18 cellular contexts compared by ENCODE assay signal in the genomic region with DNA sequence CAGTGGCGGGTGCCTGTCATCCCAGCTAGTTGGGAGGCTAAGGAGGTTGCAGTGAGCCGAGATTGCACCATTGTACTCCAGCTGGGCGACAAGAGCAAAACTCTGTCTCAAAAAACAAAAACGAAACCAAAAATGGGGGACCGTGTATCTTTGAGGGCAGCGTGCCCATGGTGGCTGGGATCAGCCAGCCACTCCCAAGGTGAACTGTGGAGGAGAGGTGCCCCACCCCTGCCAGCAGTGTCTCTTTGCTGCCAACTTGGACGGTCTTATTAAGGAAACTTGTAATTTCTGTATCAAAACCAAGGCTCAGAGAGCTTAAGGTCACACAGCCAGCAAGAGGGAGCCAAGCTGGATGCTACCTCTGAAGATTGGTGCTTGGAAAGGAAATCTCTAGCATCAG.
DNase-seq lines count a peak whose midpoint lies in the region; ATAC-seq and TF ChIP-seq lines count a peak whose summit lies in the region.
"Had no signal": no experiment of that assay in that cellular context is flagged by ENCODE, and none has a peak within 500 bp of the region (broad histone marks: within the 10 kb centered on the region; RNA-seq: fewer than 3 reads in every experiment).

No MANE protein-coding gene starts in this region.

- H3K27me3 ChIP-seq in MM.1S (replicated peaks; ENCODE audit: insufficient read depth, low read length) (no peaks in the 10 kb centered on the region), colonic mucosa (no peaks in the 10 kb centered on the region)
- H3K27me3 ChIP-seq: BE2C, SJSA1 had no signal

- peaks cover 5% of the 10 kb centered on the region for H3K27me3 Mint-ChIP-seq in activated CD8-positive, alpha-beta memory T cell treated with anti-CD3 and anti-CD28 coated beads, Interleukin-2, amount 10 ng/mL, durations not matched to agents 7 days and 5 days
- H3K27me3 Mint-ChIP-seq: CD4-positive, alpha-beta T cell had no signal

- DNase-seq in activated CD8-positive, alpha-beta memory T cell treated with anti-CD3 and anti-CD28 coated beads, Interleukin-2, amount 10 ng/mL, durations not matched to agents 7 days and 5 days, result no peak
- no peak for DNase-seq in activated CD8-positive, alpha-beta memory T cell treated with anti-CD3 and anti-CD28 coated beads, Interleukin-2, amount 50 U/mL, for 48 hours
- DNase-seq in MM.1S (peak; percentile 38), colonic mucosa (peak; percentile 24), midbrain (lab: John Stamatoyannopoulos, UW) (no peak), NCI-H345 (lab: John Stamatoyannopoulos, UW) (no peak)
- DNase-seq in stimulated activated effector memory CD8-positive, alpha-beta T cell treated with anti-CD3 and anti-CD28 coated beads, Interleukin-12 subunit alpha, Interleukin-12 subunit beta, amount 100 ng/mL, for 72 hours (ENCODE audit: low spot score in 2 of 2), result no peak
- DNase-seq: 8988T; BE2C; CD4-positive, alpha-beta T cell; DMS79; NCI-H1092; NCI-H2081 treated with DMSO at 0.1 percent for 48 hours; NCI-H510A treated with DMSO at 0.1 percent for 48 hours had no signal

- peak overlapping the region; percentile 42 for H3K27ac Mint-ChIP-seq in activated CD8-positive, alpha-beta memory T cell treated with anti-CD3 and anti-CD28 coated beads, Interleukin-2, amount 10 ng/mL, durations not matched to agents 7 days and 5 days
- H3K27ac Mint-ChIP-seq in stimulated activated effector memory CD8-positive, alpha-beta T cell treated with anti-CD3 and anti-CD28 coated beads, Interleukin-12 subunit alpha, Interleukin-12 subunit beta, amount 100 ng/mL, for 72 hours, result peak overlapping the region; percentile 50
- H3K27ac Mint-ChIP-seq: CD4-positive, alpha-beta T cell had no signal

- H3K9me2 ChIP-seq in MM.1S (replicated peaks; ENCODE audit: insufficient read depth, low read length), result no peaks in the 10 kb centered on the region

- H3K9ac ChIP-seq in MM.1S (ENCODE audit: low read length), result peak overlapping the region; percentile 5; the same call in 1 of the 2 replicates
- H3K9ac ChIP-seq in colonic mucosa (ENCODE audit: low read depth in 2 of 2, low read length in 2 of 2), result no peak overlapping the region

- H3K4me3 Mint-ChIP-seq in activated CD8-positive, alpha-beta memory T cell treated with anti-CD3 and anti-CD28 coated beads, Interleukin-2, amount 10 ng/mL, durations not matched to agents 7 days and 5 days, result no peak overlapping the region
- H3K4me3 Mint-ChIP-seq in stimulated activated effector memory CD8-positive, alpha-beta T cell treated with anti-CD3 and anti-CD28 coated beads, Interleukin-12 subunit alpha, Interleukin-12 subunit beta, amount 100 ng/mL, for 72 hours, result peak overlapping the region; percentile 14
- H3K4me3 Mint-ChIP-seq: CD4-positive, alpha-beta T cell had no signal

- H3K36me3 ChIP-seq in MM.1S (replicated peaks; ENCODE audit: insufficient read depth, low read length), result no peaks in the 10 kb centered on the region
- no peaks in the 10 kb centered on the region for H3K36me3 ChIP-seq in colonic mucosa
- H3K36me3 ChIP-seq: BE2C, SJSA1 had no signal

- ATAC-seq in activated CD8-positive, alpha-beta memory T cell treated with anti-CD3 and anti-CD28 coated beads, Interleukin-2, amount 10 ng/mL, durations not matched to agents 7 days and 5 days, result peak; percentile 32
- no peak for ATAC-seq in stimulated activated effector memory CD8-positive, alpha-beta T cell treated with anti-CD3 and anti-CD28 coated beads, Interleukin-12 subunit alpha, Interleukin-12 subunit beta, amount 100 ng/mL, for 72 hours
- ATAC-seq in HG02571 (IDR thresholded peaks at IDR 0.05; ENCODE audit: unreplicated experiment), result no peak
- ATAC-seq: HCT116, K562 had no signal

- peak overlapping the region; percentile 53 for H3K4me2 ChIP-seq in MM.1S (ENCODE audit: low read depth, low read length)

- TF ChIP-seq CTCF in MM.1S (IDR thresholded peaks at IDR 0.05; ENCODE audit: low read length), result no peak
- no peak for TF ChIP-seq CTCF in colonic mucosa (IDR thresholded peaks at IDR 0.05)

- H3K4me3 ChIP-seq in MM.1S (ENCODE audit: low read length) (peak overlapping the region; percentile 28; the same call in 1 of the 2 replicates), colonic mucosa (no peak overlapping the region)
- H3K4me3 ChIP-seq: K562, SJSA1 had no signal

- no peaks in the 10 kb centered on the region for H3K79me2 ChIP-seq in MM.1S (ENCODE audit: low read length)

- H3K36me3 Mint-ChIP-seq in activated CD8-positive, alpha-beta memory T cell treated with anti-CD3 and anti-CD28 coated beads, Interleukin-2, amount 10 ng/mL, durations not matched to agents 7 days and 5 days, result peaks cover 5% of the 10 kb centered on the region
- H3K36me3 Mint-ChIP-seq in stimulated activated effector memory CD8-positive, alpha-beta T cell treated with anti-CD3 and anti-CD28 coated beads, Interleukin-12 subunit alpha, Interleukin-12 subunit beta, amount 100 ng/mL, for 72 hours, result no peaks in the 10 kb centered on the region

- intact Hi-C loops in colonic mucosa (cut with DNase I), result no loop called here

- H3K9me3 ChIP-seq in MM.1S (replicated peaks; ENCODE audit: insufficient read depth, low read length), result no peaks in the 10 kb centered on the region
- H3K9me3 ChIP-seq in colonic mucosa, result no peaks in the 10 kb centered on the region
- H3K9me3 ChIP-seq: BE2C, SJSA1 had no signal

- CTCF ChIA-PET in activated CD8-positive, alpha-beta memory T cell treated with anti-CD3 and anti-CD28 coated beads, Interleukin-2, amount 10 ng/mL, durations not matched to agents 7 days and 5 days (lab: Charles Lee), result no interaction called here

- H3K4me1 Mint-ChIP-seq in activated CD8-positive, alpha-beta memory T cell treated with anti-CD3 and anti-CD28 coated beads, Interleukin-2, amount 10 ng/mL, durations not matched to agents 7 days and 5 days, result peaks cover 29% of the 10 kb centered on the region
- H3K4me1 Mint-ChIP-seq in stimulated activated effector memory CD8-positive, alpha-beta T cell treated with anti-CD3 and anti-CD28 coated beads, Interleukin-12 subunit alpha, Interleukin-12 subunit beta, amount 100 ng/mL, for 72 hours, result peaks cover 26% of the 10 kb centered on the region

- no peak overlapping the region for H3K27ac ChIP-seq in MM.1S (ENCODE audit: low read length)
- no peak overlapping the region for H3K27ac ChIP-seq in colonic mucosa
- H3K27ac ChIP-seq: SJSA1 had no signal

- H3F3A ChIP-seq in MM.1S (ENCODE audit: insufficient read depth, low read length), result no peaks in the 10 kb centered on the region

- no peaks in the 10 kb centered on the region for H4K20me1 ChIP-seq in MM.1S (ENCODE audit: insufficient read depth, low read length)

- peaks cover 5% of the 10 kb centered on the region; the same call in 1 of the 2 replicates for H3K4me1 ChIP-seq in MM.1S (ENCODE audit: low read length)
- no peaks in the 10 kb centered on the region for H3K4me1 ChIP-seq in colonic mucosa
- H3K4me1 ChIP-seq: BE2C, SJSA1 had no signal

- peak overlapping the region; percentile 57 for H2AFZ ChIP-seq in MM.1S (ENCODE audit: low read length)

- peaks cover 4% of the 10 kb centered on the region for H3K9me3 Mint-ChIP-seq in activated CD8-positive, alpha-beta memory T cell treated with anti-CD3 and anti-CD28 coated beads, Interleukin-2, amount 10 ng/mL, durations not matched to agents 7 days and 5 days (ENCODE audit: low read depth)
- H3K9me3 Mint-ChIP-seq in stimulated activated effector memory CD8-positive, alpha-beta T cell treated with anti-CD3 and anti-CD28 coated beads, Interleukin-12 subunit alpha, Interleukin-12 subunit beta, amount 100 ng/mL, for 72 hours, result no peaks in the 10 kb centered on the region
- H3K9me3 Mint-ChIP-seq: CD4-positive, alpha-beta T cell had no signal

Comparison
In these comparisons a context has a peak if more than half of its experiments do, and no peak if none do; other contexts are left out.
1. DNase-seq: peak in MM.1S (single experiment) and colonic mucosa (single experiment); none in activated CD8-positive, alpha-beta memory T cell treated with anti-CD3 and anti-CD28 coated beads, Interleukin-2, amount 10 ng/mL, durations not matched to agents 7 days and 5 days (single experiment), activated CD8-positive, alpha-beta memory T cell treated with anti-CD3 and anti-CD28 coated beads, Interleukin-2, amount 50 U/mL, for 48 hours (single experiment), stimulated activated effector memory CD8-positive, alpha-beta T cell treated with anti-CD3 and anti-CD28 coated beads, Interleukin-12 subunit alpha, Interleukin-12 subunit beta, amount 100 ng/mL, for 72 hours (0 of 2), midbrain (single experiment) and NCI-H345 (single experiment).